In the genomic region with DNA sequence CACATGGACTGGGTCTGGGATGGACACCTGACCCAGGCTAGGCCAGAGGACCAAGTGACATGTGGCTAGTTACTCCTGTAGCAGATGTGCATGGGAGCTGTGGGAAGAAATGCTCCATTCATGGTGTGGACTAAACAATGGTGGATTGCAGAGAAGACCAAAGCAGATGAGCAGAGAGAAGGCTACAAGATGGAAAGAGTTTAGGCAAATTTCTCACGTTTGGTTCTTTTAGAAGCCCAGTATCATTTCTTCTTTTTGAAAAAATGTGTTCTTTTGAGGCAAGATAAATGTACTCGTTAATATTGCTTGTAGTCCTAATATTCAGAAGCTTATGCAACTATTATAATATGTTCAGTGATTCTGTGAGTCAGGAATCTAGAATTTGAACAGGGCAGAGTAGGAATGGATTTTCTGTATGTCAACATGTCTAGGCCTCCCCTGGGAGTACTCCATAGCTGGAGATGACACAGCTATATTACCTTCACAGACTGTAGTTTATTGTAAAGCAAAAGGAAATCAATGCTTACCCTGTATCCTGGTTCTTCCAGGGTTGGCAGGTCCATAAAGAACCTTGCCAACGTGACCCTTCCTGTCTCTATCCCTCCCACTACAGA, we compare ENCODE assay signal across 30 cellular contexts. TPM values are rescaled to one million over a fixed set of nuclear protein-coding genes. Genes with fewer than 3 reads are reported as not detected.
DNase-seq lines count a peak whose midpoint lies in the region; ATAC-seq and TF ChIP-seq lines count a peak whose summit lies in the region.
"Had no signal": no experiment of that assay in that cellular context is flagged by ENCODE, and none has a peak within 500 bp of the region (broad histone marks: within the 10 kb centered on the region; RNA-seq: fewer than 3 reads in every experiment).

No MANE protein-coding gene starts in this region.

- H3K9ac ChIP-seq in BLaER1 treated with 17β-estradiol and CSF1 and Interleukin-3, amounts not matched to agents 10 nM and 100 nM = no peak overlapping the region
- no peak overlapping the region for H3K9ac ChIP-seq in SK-N-SH

- TF ChIP-seq CTCF in HEK293 (tag by site-specific recombination; IDR thresholded peaks at IDR 0.05) (no peak), choroid plexus epithelial cell (conservative IDR thresholded peaks at IDR 0.05; ENCODE audit: low read depth, low read length) (no peak), SK-N-SH (IDR thresholded peaks at IDR 0.05) (no peak)

- H3K4me1 Mint-ChIP-seq in naive thymus-derived CD8-positive, alpha-beta T cell = peaks cover 27 to 60% (median 47%) of the 10 kb centered on the region in 4 donors
- H3K4me1 Mint-ChIP-seq in T-helper 2 cell treated with Interferon-gamma antibody and Interleukin-4, amounts not matched to agents 5 μg/mL and 100 μg/mL, for 36 hours (ENCODE audit: low read depth) = peaks cover 25% of the 10 kb centered on the region

- no peaks in the 10 kb centered on the region for H3K27me3 Mint-ChIP-seq in naive thymus-derived CD8-positive, alpha-beta T cell
- H3K27me3 Mint-ChIP-seq in T-helper 2 cell treated with Interferon-gamma antibody and Interleukin-4, amounts not matched to agents 5 μg/mL and 100 μg/mL, for 36 hours (ENCODE audit: low read depth) = no peaks in the 10 kb centered on the region
- H3K27me3 Mint-ChIP-seq: activated CD4-positive, alpha-beta memory T cell treated with anti-CD3 and anti-CD28 coated beads for 36 hours had no signal

- DNase-seq in choroid plexus epithelial cell (ENCODE audit: low read depth) (peak; percentile 34), SJCRH30 (no peak), SK-N-SH (no peak)
- DNase-seq in naive thymus-derived CD8-positive, alpha-beta T cell = no peak
- no peak for DNase-seq in T-helper 2 cell treated with Interferon-gamma antibody and Interleukin-4, amounts not matched to agents 5 μg/mL and 100 μg/mL, for 36 hours (ENCODE audit: low spot score)
- DNase-seq: ACHN; activated CD4-positive, alpha-beta memory T cell treated with anti-CD3 and anti-CD28 coated beads for 36 hours; activated gamma-delta T cell treated with Interleukin-2 at 50 U/mL for 16 hours; amniotic stem cell; DMS 273 treated with DMSO at 0.1 percent for 48 hours; KBM-7; NCI-H146; NCI-H2171 treated with DMSO at 0.1 percent for 48 hours; NCI-H524; PC-3; retina; Right ventricle myocardium superior; stimulated activated CD4-positive, alpha-beta T cell treated with anti-CD3 and anti-CD28 coated beads, Interleukin-12 subunit alpha, Interleukin-12 subunit beta, amount 100 ng/mL, for 4 hours; stimulated activated CD4-positive, alpha-beta T cell treated with anti-CD3 and anti-CD28 coated beads, Interleukin-4, amount 100 ng/mL, for 4 hours; stimulated activated naive CD4-positive, alpha-beta T cell; uterus had no signal

- H3K4me3 ChIP-seq in BLaER1 treated with 17β-estradiol and CSF1 and Interleukin-3, amounts not matched to agents 10 nM and 100 nM = no peak overlapping the region
- H3K4me3 ChIP-seq in HEK293 (ENCODE audit: low read depth, low read length) (no peak overlapping the region), choroid plexus epithelial cell (ENCODE audit: low read depth, low read length) (no peak overlapping the region), SJCRH30 (no peak overlapping the region), SK-N-SH (ENCODE audit: low read depth in 2 of 2, low read length in 1 of 2) (no peak overlapping the region)
- H3K4me3 ChIP-seq: coronary artery, uterus had no signal

- TF ChIP-seq EP300 in SK-N-SH (IDR thresholded peaks at IDR 0.05; ENCODE audit: borderline replicate concordance in 1 of 2, low read depth in 1 of 2, low read length in 1 of 2) = no peak

- no peak for TF ChIP-seq RAD21 in SK-N-SH (IDR thresholded peaks at IDR 0.05; ENCODE audit: low read length)

- POLR2A ChIA-PET in HEK293 (lab: Yijun Ruan, JAX) (interaction anchor here (0.7 kb wide), 1 partner anchor 17 kb away, joined by 3 read pairs; no protein-coding TSS in a partner anchor), SK-N-SH (lab: Yijun Ruan, JAX) (no interaction called here)
- POLR2A ChIA-PET in naive thymus-derived CD8-positive, alpha-beta T cell (lab: Charles Lee) = interaction anchor here (0.6 to 1.3 kb wide), 5 partner anchors 9 to 243 kb away, joined by 3 to 9 read pairs (median 4); no protein-coding TSS in a partner anchor

- 81% methylated on average over 3 of the region's 3 CpGs for WGBS in SK-N-SH (ENCODE audit: low lambda C conversion rate)

- no peak overlapping the region for H2AFZ ChIP-seq in SK-N-SH (ENCODE audit: low read depth)

- peak overlapping the region in 2 of 11 experiments; percentile 3 to 34; a peak in 1 of 22 replicates for H3K27ac ChIP-seq in BLaER1 treated with 17β-estradiol and CSF1 and Interleukin-3, amounts not matched to agents 10 nM and 100 nM
- no peak overlapping the region for H3K27ac ChIP-seq in HEK293 (ENCODE audit: extremely low read depth, low read depth, low read length)
- no peak overlapping the region for H3K27ac ChIP-seq in SJCRH30
- H3K27ac ChIP-seq in SK-N-SH (ENCODE audit: low read depth in 2 of 2, low read length in 1 of 2) = no peak overlapping the region
- H3K27ac ChIP-seq: coronary artery, uterus had no signal

- peak overlapping the region; percentile 60 to 98 (median 71); a peak in 21 of 22 replicates for H3K4me2 ChIP-seq in BLaER1 treated with 17β-estradiol and CSF1 and Interleukin-3, amounts not matched to agents 10 nM and 100 nM
- H3K4me2 ChIP-seq in SK-N-SH = no peak overlapping the region

- peaks cover 12 to 28% (median 15%) of the 10 kb centered on the region in 11 experiments for H3K36me3 ChIP-seq in BLaER1 treated with 17β-estradiol and CSF1 and Interleukin-3, amounts not matched to agents 10 nM and 100 nM
- H3K36me3 ChIP-seq in HEK293 (ENCODE audit: control insufficient read depth in 2 of 2, insufficient read depth in 1 of 2, low read length in 2 of 2) = peaks cover 8 to 16% of the 10 kb centered on the region in 2 experiments
- H3K36me3 ChIP-seq in SJCRH30 = peaks cover 4% of the 10 kb centered on the region; the same call in 1 of the 2 replicates
- peaks cover 4 to 14% of the 10 kb centered on the region in 2 experiments for H3K36me3 ChIP-seq in SK-N-SH (replicated peaks in 1 of 2; ENCODE audit: control insufficient read depth in 1 of 2, insufficient read depth in 2 of 2, low read length in 1 of 2)
- H3K36me3 ChIP-seq: uterus had no signal

- no peaks in the 10 kb centered on the region for H3K9me3 Mint-ChIP-seq in naive thymus-derived CD8-positive, alpha-beta T cell
- no peaks in the 10 kb centered on the region for H3K9me3 Mint-ChIP-seq in T-helper 2 cell treated with Interferon-gamma antibody and Interleukin-4, amounts not matched to agents 5 μg/mL and 100 μg/mL, for 36 hours
- H3K9me3 Mint-ChIP-seq: activated CD4-positive, alpha-beta memory T cell treated with anti-CD3 and anti-CD28 coated beads for 36 hours had no signal

- H3K36me3 Mint-ChIP-seq in naive thymus-derived CD8-positive, alpha-beta T cell = peaks cover 4 to 51% (median 14%) of the 10 kb centered on the region in 3 donors
- peaks cover 35% of the 10 kb centered on the region for H3K36me3 Mint-ChIP-seq in T-helper 2 cell treated with Interferon-gamma antibody and Interleukin-4, amounts not matched to agents 5 μg/mL and 100 μg/mL, for 36 hours (ENCODE audit: low read depth)

- H3K9me2 ChIP-seq in SK-N-SH = no peaks in the 10 kb centered on the region

- peaks cover 0 to 21% (median 14%) of the 10 kb centered on the region in 11 experiments; a peak in 13 of 22 replicates for H4K20me1 ChIP-seq in BLaER1 treated with 17β-estradiol and CSF1 and Interleukin-3, amounts not matched to agents 10 nM and 100 nM
- no peaks in the 10 kb centered on the region for H4K20me1 ChIP-seq in SK-N-SH (ENCODE audit: insufficient read depth)

- peak overlapping the region; percentile 66 to 99 (median 88) for H3K27ac Mint-ChIP-seq in naive thymus-derived CD8-positive, alpha-beta T cell
- no peak overlapping the region for H3K27ac Mint-ChIP-seq in T-helper 2 cell treated with Interferon-gamma antibody and Interleukin-4, amounts not matched to agents 5 μg/mL and 100 μg/mL, for 36 hours
- H3K27ac Mint-ChIP-seq: activated CD4-positive, alpha-beta memory T cell treated with anti-CD3 and anti-CD28 coated beads for 36 hours had no signal

- no peak for ATAC-seq in naive thymus-derived CD8-positive, alpha-beta T cell
- no peak for ATAC-seq in GM21825 (IDR thresholded peaks at IDR 0.05; ENCODE audit: unreplicated experiment)
- ATAC-seq: activated CD4-positive, CD25-positive, alpha-beta regulatory T cell treated with anti-CD3 and anti-CD28 coated beads, Interleukin-2, amount 50 U/mL, for 24 hours; PC-3 had no signal

- H3K4me1 ChIP-seq in BLaER1 treated with 17β-estradiol and CSF1 and Interleukin-3, amounts not matched to agents 10 nM and 100 nM = peaks cover 53 to 71% (median 62%) of the 10 kb centered on the region in 10 experiments
- H3K4me1 ChIP-seq in HEK293 (ENCODE audit: control insufficient read depth, insufficient read depth, low read length) (no peaks in the 10 kb centered on the region), SJCRH30 (peaks cover 4% of the 10 kb centered on the region), SK-N-SH (ENCODE audit: control insufficient read depth in 1 of 2, insufficient read depth in 2 of 2, low read depth in 1 of 2, low read length in 1 of 2) (peaks cover 4 to 18% of the 10 kb centered on the region in 2 experiments; a peak in 1 of 4 replicates)

- H3K79me2 ChIP-seq in SK-N-SH (ENCODE audit: insufficient read depth) = peaks cover 25% of the 10 kb centered on the region

- no peaks in the 10 kb centered on the region for H3F3A ChIP-seq in SK-N-SH (replicated peaks; ENCODE audit: insufficient read depth)

- H3K9me3 ChIP-seq in BLaER1 treated with 17β-estradiol and CSF1 and Interleukin-3, amounts not matched to agents 10 nM and 100 nM (replicated peaks in 1 of 11) = no peaks in the 10 kb centered on the region
- H3K9me3 ChIP-seq in HEK293 (ENCODE audit: control insufficient read depth, insufficient read depth, low read depth, low read length) = no peaks in the 10 kb centered on the region
- no peaks in the 10 kb centered on the region for H3K9me3 ChIP-seq in SJCRH30 (replicated peaks)
- H3K9me3 ChIP-seq in SK-N-SH = no peaks in the 10 kb centered on the region
- H3K9me3 ChIP-seq: uterus had no signal

- CTCF ChIA-PET in HEK293 (lab: Yijun Ruan, JAX) (no interaction called here), SK-N-SH (lab: Yijun Ruan, JAX) (no interaction called here)

- H3K4me3 Mint-ChIP-seq in naive thymus-derived CD8-positive, alpha-beta T cell = peak overlapping the region in 3 of 10 donors; percentile 2 to 19 (median 12)
- H3K4me3 Mint-ChIP-seq in T-helper 2 cell treated with Interferon-gamma antibody and Interleukin-4, amounts not matched to agents 5 μg/mL and 100 μg/mL, for 36 hours = no peak overlapping the region
- H3K4me3 Mint-ChIP-seq: activated CD4-positive, alpha-beta memory T cell treated with anti-CD3 and anti-CD28 coated beads for 36 hours; CD14-positive monocyte had no signal

- no peaks in the 10 kb centered on the region for H3K27me3 ChIP-seq in BLaER1 treated with 17β-estradiol and CSF1 and Interleukin-3, amounts not matched to agents 10 nM and 100 nM
- H3K27me3 ChIP-seq in SJCRH30 (no peaks in the 10 kb centered on the region), SK-N-SH (ENCODE audit: insufficient read depth) (no peaks in the 10 kb centered on the region)
- H3K27me3 ChIP-seq: uterus had no signal

RNA-seq across cellular contexts. Expression of gene BTN2A1, which starts 2.3 kb away (rescaled TPM):
- total RNA-seq in naive thymus-derived CD8-positive, alpha-beta T cell = 10 to 100 TPM; 59.0 to 63.6 TPM
- 10 to 100 TPM in 2 of 3 donors, 1 to 10 TPM in 1; 9.6 to 13.7 (median 11.6) TPM for polyA plus RNA-seq in naive thymus-derived CD8-positive, alpha-beta T cell
- 16.9 and 17.2 TPM in 2 replicates for total RNA-seq in SJCRH30 (2014; rRNA removed; shearing (Covaris generic))
- 21.2 and 28.6 TPM in 2 replicates for polyA plus RNA-seq in SK-N-SH (2012; rRNA removed)
- polyA plus RNA-seq in SK-N-SH (2012; cell fraction: cytosol; rRNA removed) = 18.7 and 19.5 TPM in 2 replicates
- polyA plus RNA-seq in SK-N-SH (2012; cell fraction: nucleus; rRNA removed) = 46.6 and 50.0 TPM in 2 replicates

RNA-seq across cellular contexts. Expression of gene BTN3A3, which starts 15.2 kb away (rescaled TPM):
- total RNA-seq in naive thymus-derived CD8-positive, alpha-beta T cell = 100 to 1,000 TPM; 203 to 208 TPM
- polyA plus RNA-seq in naive thymus-derived CD8-positive, alpha-beta T cell = 10 to 100 TPM; 65.0 to 80.2 (median 79.3) TPM
- 0.33 and 0.55 TPM in 2 replicates for total RNA-seq in SJCRH30 (2014; rRNA removed; shearing (Covaris generic))
- polyA plus RNA-seq in SK-N-SH (2012; rRNA removed) = 6.9 and 8.8 TPM in 2 replicates
- 6.3 and 7.3 TPM in 2 replicates for polyA plus RNA-seq in SK-N-SH (2012; cell fraction: cytosol; rRNA removed)
- polyA plus RNA-seq in SK-N-SH (2012; cell fraction: nucleus; rRNA removed) = 21.5 and 23.0 TPM in 2 replicates

RNA-seq across cellular contexts. Expression of gene BTN1A1, which starts 44.6 kb away (rescaled TPM):
- total RNA-seq in naive thymus-derived CD8-positive, alpha-beta T cell = not detected
- not detected for polyA plus RNA-seq in naive thymus-derived CD8-positive, alpha-beta T cell
- 0.04 TPM in 1 of 2 replicates, not detected in the other for total RNA-seq in SJCRH30 (2014; rRNA removed; shearing (Covaris generic))
- polyA plus RNA-seq in SK-N-SH (2012; rRNA removed) = not detected in 2 replicates
- 0.01 TPM in 1 of 2 replicates, not detected in the other for polyA plus RNA-seq in SK-N-SH (2012; cell fraction: cytosol; rRNA removed)
- not detected in 2 replicates for polyA plus RNA-seq in SK-N-SH (2012; cell fraction: nucleus; rRNA removed)
- total RNA-seq: activated CD4-positive, alpha-beta memory T cell treated with anti-CD3 and anti-CD28 coated beads for 36 hours; myocyte; osteocyte; PC-3; Right ventricle myocardium superior; temporal lobe had no signal
- polyA plus RNA-seq: CD14-positive monocyte had no signal

RNA-seq across cellular contexts. Expression of gene BTN3A1, which starts 53.4 kb away (rescaled TPM):
- total RNA-seq in naive thymus-derived CD8-positive, alpha-beta T cell = 100 to 1,000 TPM; 245 to 250 TPM
- polyA plus RNA-seq in naive thymus-derived CD8-positive, alpha-beta T cell = 10 to 100 TPM; 39.8 to 63.0 (median 47.3) TPM
- total RNA-seq in SJCRH30 (2014; rRNA removed; shearing (Covaris generic)) = 0.51 and 0.81 TPM in 2 replicates
- 14.2 and 17.6 TPM in 2 replicates for polyA plus RNA-seq in SK-N-SH (2012; rRNA removed)
- 11.9 and 13.4 TPM in 2 replicates for polyA plus RNA-seq in SK-N-SH (2012; cell fraction: cytosol; rRNA removed)
- 45.8 and 55.5 TPM in 2 replicates for polyA plus RNA-seq in SK-N-SH (2012; cell fraction: nucleus; rRNA removed)

Comparison
In these comparisons a context has a peak if more than half of its experiments do, and no peak if none do; other contexts are left out.
1. RNA of gene BTN3A3, which starts 15.2 kb away (total RNA-seq): 203 to 208 TPM in naive thymus-derived CD8-positive, alpha-beta T cell; 0.33 to 0.55 TPM in SJCRH30; every median in the first group is over 100 times any median in the second.